8 cellular contexts compared by ENCODE assay signal in genomic region chr11:66592457-66593302, GRCh38. TPM values are rescaled to one million over a fixed set of nuclear protein-coding genes. Genes with fewer than 3 reads are reported as not detected.
DNase-seq lines count a peak whose midpoint lies in the region; ATAC-seq and TF ChIP-seq lines count a peak whose summit lies in the region.

A gene with protein sequence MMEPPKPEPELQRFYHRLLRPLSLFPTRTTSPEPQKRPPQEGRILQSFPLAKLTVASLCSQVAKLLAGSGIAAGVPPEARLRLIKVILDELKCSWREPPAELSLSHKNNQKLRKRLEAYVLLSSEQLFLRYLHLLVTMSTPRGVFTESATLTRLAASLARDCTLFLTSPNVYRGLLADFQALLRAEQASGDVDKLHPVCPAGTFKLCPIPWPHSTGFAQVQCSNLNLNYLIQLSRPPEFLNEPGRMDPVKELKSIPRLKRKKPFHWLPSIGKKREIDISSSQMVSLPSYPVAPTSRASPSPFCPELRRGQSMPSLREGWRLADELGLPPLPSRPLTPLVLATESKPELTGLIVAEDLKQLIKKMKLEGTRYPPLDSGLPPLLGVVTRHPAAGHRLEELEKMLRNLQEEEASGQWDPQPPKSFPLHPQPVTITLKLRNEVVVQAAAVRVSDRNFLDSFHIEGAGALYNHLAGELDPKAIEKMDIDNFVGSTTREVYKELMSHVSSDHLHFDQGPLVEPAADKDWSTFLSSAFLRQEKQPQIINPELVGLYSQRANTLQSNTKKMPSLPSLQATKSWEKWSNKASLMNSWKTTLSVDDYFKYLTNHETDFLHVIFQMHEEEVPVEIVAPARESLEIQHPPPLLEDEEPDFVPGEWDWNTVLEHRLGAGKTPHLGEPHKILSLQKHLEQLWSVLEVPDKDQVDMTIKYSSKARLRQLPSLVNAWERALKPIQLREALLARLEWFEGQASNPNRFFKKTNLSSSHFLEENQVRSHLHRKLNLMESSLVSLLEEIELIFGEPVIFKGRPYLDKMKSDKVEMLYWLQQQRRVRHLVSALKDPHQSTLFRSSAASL (minus strand): TSS chr11:66593063. CDS start chr11:66593015, 48 bp downstream.
A gene with protein sequence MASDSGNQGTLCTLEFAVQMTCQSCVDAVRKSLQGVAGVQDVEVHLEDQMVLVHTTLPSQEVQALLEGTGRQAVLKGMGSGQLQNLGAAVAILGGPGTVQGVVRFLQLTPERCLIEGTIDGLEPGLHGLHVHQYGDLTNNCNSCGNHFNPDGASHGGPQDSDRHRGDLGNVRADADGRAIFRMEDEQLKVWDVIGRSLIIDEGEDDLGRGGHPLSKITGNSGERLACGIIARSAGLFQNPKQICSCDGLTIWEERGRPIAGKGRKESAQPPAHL (plus strand): TSS chr11:66593185. CDS start chr11:66593262, 77 bp downstream.

- peak within 1 kb of the TSS; percentile 71 for H3K27ac ChIP-seq in endodermal cell (ENCODE audit: low read depth, low read length)

- peak within 1 kb of the TSS; percentile 94 for H3K4me3 ChIP-seq in endodermal cell (ENCODE audit: low read length)

- H3K9ac ChIP-seq in endodermal cell (ENCODE audit: extremely low read depth, low read length, poor library complexity, severe bottlenecking), result peak within 1 kb of the TSS; percentile 67

- no peaks in the 10 kb centered on the region for H3K27me3 ChIP-seq in endodermal cell (ENCODE audit: control insufficient read depth, insufficient read depth, low read length, poor library complexity, severe bottlenecking)

- peak within 1 kb of the TSS; percentile 98 for H3K27ac Mint-ChIP-seq in endodermal cell

- DNase-seq in D341Med (ENCODE audit: low spot score) (peak; percentile 100), HUDEP-2 (lab: John Stamatoyannopoulos, UW; ENCODE audit: unreplicated experiment in 76 of 76) (peak in 74 of 76 experiments; percentile 56 to 97 (median 93)), NOMO-1 treated with DMSO at 0.1 percent for 48 hours (lab: John Stamatoyannopoulos, UW; ENCODE audit: unreplicated experiment) (peak; percentile 93), endodermal cell (peak; percentile 98), middle frontal gyrus (ENCODE audit: extremely low spot score, low spot score) (peak; percentile 89)
- DNase-seq in activated CD8-positive, alpha-beta memory T cell treated with anti-CD3 and anti-CD28 coated beads, Interleukin-2, amount 50 U/mL, for 24 hours (ENCODE audit: extremely low read depth), result peak; percentile 97
- DNase-seq in stimulated activated CD8-positive, alpha-beta memory T cell treated with anti-CD3 and anti-CD28 coated beads, Interleukin-2, amount 100 ng/mL, for 48 hours (ENCODE audit: low read depth in 2 of 2), result peak; percentile 98 to 99

- peak within 1 kb of the TSS; percentile 88 for H3K4me3 Mint-ChIP-seq in endodermal cell

- TF ChIP-seq CTCF in endodermal cell (conservative IDR thresholded peaks at IDR 0.05), result peak; percentile 96

- 19 to 20% methylated on average over 25 to 68 of the region's 68 CpGs for WGBS in endodermal cell (ENCODE audit: insufficient coverage in 1 of 2, insufficient read length in 1 of 2), 2 experiments

- peaks cover 31% of the 10 kb centered on the region for H3K9me3 Mint-ChIP-seq in endodermal cell

- ATAC-seq in GM21381 (IDR thresholded peaks at IDR 0.05; ENCODE audit: unreplicated experiment), result peak; percentile 90

- peaks cover 26% of the 10 kb centered on the region for H3K9me3 ChIP-seq in endodermal cell (ENCODE audit: control insufficient read depth, low read length)

- peaks cover 16% of the 10 kb centered on the region for H3K36me3 Mint-ChIP-seq in endodermal cell (ENCODE audit: low read depth)

- H3K27me3 Mint-ChIP-seq in endodermal cell (ENCODE audit: insufficient read depth), result peaks cover 25% of the 10 kb centered on the region

- peaks cover 10% of the 10 kb centered on the region for H3K4me1 Mint-ChIP-seq in endodermal cell

- no peaks in the 10 kb centered on the region for H3K4me1 ChIP-seq in endodermal cell (ENCODE audit: control insufficient read depth, insufficient read depth, low read length)

- peaks cover 5% of the 10 kb centered on the region for H3K36me3 ChIP-seq in endodermal cell (ENCODE audit: control insufficient read depth, insufficient read depth, low read length)

RNA-seq across cellular contexts. Expression of the first gene that starts in this region (rescaled TPM):
- total RNA-seq in endodermal cell, result 1 to 10 TPM in 1 of 2 donors, under 1 TPM in 1; 0.84 to 1.5 TPM
- polyA plus RNA-seq in endodermal cell (2013, experiment 1 of 2), result 0.25 TPM
- polyA plus RNA-seq in endodermal cell (2013, experiment 2 of 2), result 0.29 TPM

RNA-seq across cellular contexts. Expression of the second gene that starts in this region (rescaled TPM):
- 10 to 100 TPM; 62.9 to 64.7 TPM for total RNA-seq in endodermal cell
- polyA plus RNA-seq in endodermal cell (2013, experiment 1 of 2), result 58.9 TPM
- 51.7 TPM for polyA plus RNA-seq in endodermal cell (2013, experiment 2 of 2)

Comparison
In these comparisons a context has a peak if more than half of its experiments do, and no peak if none do; other contexts are left out.
1. Peak in every context shown above with its lines: DNase-seq, ATAC-seq, H3K4me3 ChIP-seq and H3K27ac ChIP-seq.